ENCODE assay signal across 8 cellular contexts in the genomic region with DNA sequence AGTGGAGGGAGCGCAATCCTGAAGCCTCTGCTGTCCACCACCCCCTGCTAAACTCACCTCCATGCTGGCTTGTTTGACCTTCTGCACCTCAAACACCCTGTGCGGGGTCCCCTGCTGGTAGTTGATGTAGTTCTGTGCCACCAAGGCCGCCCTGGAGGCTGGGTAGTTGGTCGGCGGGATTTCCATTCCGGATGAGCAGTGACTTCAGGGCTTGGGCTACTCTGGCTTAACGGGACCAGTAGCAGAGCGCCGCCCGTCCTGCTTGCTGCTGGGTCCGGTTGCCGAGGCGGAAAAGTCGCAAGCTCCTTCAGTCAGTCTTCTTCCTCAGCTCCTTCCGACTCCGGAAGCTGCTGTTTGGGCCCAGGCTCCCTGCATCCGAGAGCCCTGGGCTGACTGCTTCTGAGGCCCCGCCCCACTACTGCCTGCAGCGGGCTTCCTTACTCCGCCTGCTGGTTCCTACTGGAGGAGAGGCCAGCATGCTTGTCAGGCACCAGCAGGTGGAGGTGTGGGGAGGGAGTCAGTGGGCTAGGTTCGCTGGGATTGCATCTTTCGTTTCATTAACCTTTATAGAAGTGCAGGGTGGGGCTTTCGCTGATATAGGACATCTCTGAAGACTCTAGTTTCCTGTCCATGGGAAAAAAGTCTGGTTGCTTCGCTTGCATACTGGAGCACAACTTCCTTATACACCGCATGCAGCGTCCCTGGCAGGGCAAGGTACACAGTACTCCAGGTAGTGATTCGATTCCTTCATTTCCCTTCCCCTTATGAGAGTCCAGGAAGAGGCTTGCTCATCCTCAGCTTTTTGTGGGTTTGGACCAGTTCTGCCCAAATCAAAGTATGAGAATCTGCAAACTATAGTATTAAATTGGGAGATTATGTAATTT. TPM values are rescaled to one million over a fixed set of nuclear protein-coding genes. Genes with fewer than 3 reads are reported as not detected.
DNase-seq lines count a peak whose midpoint lies in the region; ATAC-seq and TF ChIP-seq lines count a peak whose summit lies in the region.

A gene with protein sequence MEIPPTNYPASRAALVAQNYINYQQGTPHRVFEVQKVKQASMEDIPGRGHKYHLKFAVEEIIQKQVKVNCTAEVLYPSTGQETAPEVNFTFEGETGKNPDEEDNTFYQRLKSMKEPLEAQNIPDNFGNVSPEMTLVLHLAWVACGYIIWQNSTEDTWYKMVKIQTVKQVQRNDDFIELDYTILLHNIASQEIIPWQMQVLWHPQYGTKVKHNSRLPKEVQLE (minus strand): TSS at position 356 of the 884 bp plus-strand sequence. CDS start 170 bp downstream, at position 186.

- TF ChIP-seq POLR2A in suprapubic skin (IDR thresholded peaks at IDR 0.05), result no peak

- peak within 1 kb of the TSS; percentile 82 for H3K27ac ChIP-seq in suprapubic skin

- H3K27me3 ChIP-seq in suprapubic skin, result no peaks in the 10 kb centered on the region

- H3K36me3 Mint-ChIP-seq in activated naive CD4-positive, alpha-beta T cell treated with anti-CD3 and anti-CD28 coated beads, Interleukin-2, amount 50 U/mL, for 72 hours, result peaks cover 12 to 30% of the 10 kb centered on the region in 2 donors

- peak within 1 kb of the TSS; percentile 93 for H3K27ac Mint-ChIP-seq in activated naive CD4-positive, alpha-beta T cell treated with anti-CD3 and anti-CD28 coated beads, Interleukin-2, amount 50 U/mL, for 72 hours

- no peak for TF ChIP-seq EP300 in suprapubic skin (IDR thresholded peaks at IDR 0.05)

- no peaks in the 10 kb centered on the region for H3K9me3 ChIP-seq in suprapubic skin

- H3K36me3 ChIP-seq in suprapubic skin, result peaks cover 24% of the 10 kb centered on the region

- 15% methylated on average over 24 of the region's 27 CpGs for WGBS in suprapubic skin

- peak; percentile 20 for DNase-seq in DMS53 (lab: John Stamatoyannopoulos, UW)
- no peak for DNase-seq in DMS53 treated with DMSO at 0.1 percent for 48 hours (lab: John Stamatoyannopoulos, UW; ENCODE audit: unreplicated experiment)
- peak; percentile 99 for DNase-seq in RPMI8226
- DNase-seq in activated naive CD4-positive, alpha-beta T cell treated with anti-CD3 and anti-CD28 coated beads, Interleukin-2, amount 50 U/mL, for 72 hours (ENCODE audit: low spot score in 2 of 2), result peak; percentile 78 to 82
- no peak for DNase-seq in glomerular endothelial cell (ENCODE audit: extremely low read depth, low read depth, low spot score)
- peak; percentile 53 for DNase-seq in occipital lobe (lab: John Stamatoyannopoulos, UW)
- peak; percentile 78 to 88 for DNase-seq in suprapubic skin (ENCODE audit: low spot score in 2 of 2)

- H3K4me1 ChIP-seq in suprapubic skin, result peaks cover 15% of the 10 kb centered on the region

- TF ChIP-seq CTCF in suprapubic skin (IDR thresholded peaks at IDR 0.05), result peak; percentile 17 to 65

- H3K9me3 Mint-ChIP-seq in activated naive CD4-positive, alpha-beta T cell treated with anti-CD3 and anti-CD28 coated beads, Interleukin-2, amount 50 U/mL, for 72 hours, result no peaks in the 10 kb centered on the region

- peak within 1 kb of the TSS; percentile 63 for H3K4me3 ChIP-seq in suprapubic skin

- peak; percentile 99 for ATAC-seq in HG02970 (IDR thresholded peaks at IDR 0.05; ENCODE audit: low FRiP score, unreplicated experiment)
- ATAC-seq in activated naive CD4-positive, alpha-beta T cell treated with anti-CD3 and anti-CD28 coated beads, Interleukin-2, amount 50 U/mL, for 72 hours, result peak; percentile 99 to 100

RNA-seq across cellular contexts. Expression of the gene that starts here (rescaled TPM):
- 10 to 100 TPM in 1 of 2 donors, 1 to 10 TPM in 1; 1.4 to 15.2 TPM for total RNA-seq in activated naive CD4-positive, alpha-beta T cell treated with anti-CD3 and anti-CD28 coated beads, Interleukin-2, amount 50 U/mL, for 72 hours
- 87.9 and 121 TPM in 2 replicates for total RNA-seq in glomerular endothelial cell
- total RNA-seq in occipital lobe, result 10.5 TPM
- total RNA-seq in suprapubic skin, result 10 to 100 TPM in 1 of 4 donors, 1 to 10 TPM in 3; 7.4 to 11.8 (median 8.0) TPM

Comparison
In these comparisons a context has a peak if more than half of its experiments do, and no peak if none do; other contexts are left out.
1. DNase-seq: peak in DMS53 (single experiment), RPMI8226 (single experiment), activated naive CD4-positive, alpha-beta T cell treated with anti-CD3 and anti-CD28 coated beads, Interleukin-2, amount 50 U/mL, for 72 hours (2 of 2), occipital lobe (single experiment) and suprapubic skin (2 of 2); none in DMS53 treated with DMSO at 0.1 percent for 48 hours (single experiment) and glomerular endothelial cell (single experiment).